ENCODE assay signal across 13 cellular contexts in the genomic region with DNA sequence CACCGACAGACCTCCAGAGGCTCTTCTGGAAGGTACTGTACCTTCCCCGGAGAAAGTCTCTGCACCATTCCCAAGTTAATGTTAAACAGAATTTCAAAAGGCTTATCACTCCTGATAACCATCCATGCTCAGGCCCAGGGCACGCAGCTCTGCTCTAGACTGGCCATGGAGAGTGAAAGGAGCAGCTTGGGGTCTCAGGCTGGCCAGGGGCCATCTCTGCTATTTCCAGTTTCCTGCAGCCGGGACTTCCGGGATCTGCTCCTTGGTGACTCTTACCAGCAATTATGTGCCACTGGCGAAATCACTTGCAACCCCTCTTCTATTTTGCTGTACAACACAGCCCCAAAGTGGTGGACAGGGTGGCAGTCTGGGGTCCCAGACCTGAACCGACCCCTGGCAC. TPM values are rescaled to one million over a fixed set of nuclear protein-coding genes. Genes with fewer than 3 reads are reported as not detected.
DNase-seq lines count a peak whose midpoint lies in the region; ATAC-seq and TF ChIP-seq lines count a peak whose summit lies in the region.
"Had no signal": no experiment of that assay in that cellular context is flagged by ENCODE, and none has a peak within 500 bp of the region (broad histone marks: within the 10 kb centered on the region; RNA-seq: fewer than 3 reads in every experiment).

No MANE protein-coding gene starts in this region.

- WGBS in IMR-90 (ENCODE audit: extremely low coverage in 2 of 2, insufficient read length in 1 of 2), 2 experiments, result 100% methylated on average over 1 of the region's 7 CpGs; no CpG with 5 or more reads in 1 of the 2 experiments
- 21% methylated on average over 7 of the region's 7 CpGs for WGBS in liver

- H2BK5ac ChIP-seq in IMR-90 (ENCODE audit: low read depth, low read length, poor library complexity, severe bottlenecking), result no peak overlapping the region

- TF ChIP-seq CTCF in IMR-90 (conservative IDR thresholded peaks at IDR 0.05; ENCODE audit: low read depth, low read length) (no peak), colonic mucosa (IDR thresholded peaks at IDR 0.05) (no peak), liver (IDR thresholded peaks at IDR 0.05; ENCODE audit: low read depth, low read length, missing input control) (no peak), type B pancreatic cell (conservative IDR thresholded peaks at IDR 0.05) (no peak)

- H3K27me3 ChIP-seq in IMR-90 (ENCODE audit: control insufficient read depth, insufficient read depth, low read length) (no peaks in the 10 kb centered on the region), colonic mucosa (no peaks in the 10 kb centered on the region), liver (ENCODE audit: control insufficient read depth in 4 of 4, insufficient read depth in 4 of 4, low read length in 3 of 4) (no peaks in the 10 kb centered on the region)

- peaks cover 9% of the 10 kb centered on the region for H3K4me1 Mint-ChIP-seq in type B pancreatic cell (ENCODE audit: unreplicated experiment)

- peaks cover 4% of the 10 kb centered on the region for H3K9me1 ChIP-seq in IMR-90 (ENCODE audit: insufficient read depth, low read length)

- H3K4me1 ChIP-seq in IMR-90 (ENCODE audit: control insufficient read depth, insufficient read depth, low read length) (peaks cover 3% of the 10 kb centered on the region), colonic mucosa (no peaks in the 10 kb centered on the region), liver (ENCODE audit: control insufficient read depth in 4 of 4, insufficient read depth in 4 of 4, low read length in 3 of 4) (peaks cover 14 to 27% (median 22%) of the 10 kb centered on the region in 4 donors)

- H3K36me3 Mint-ChIP-seq in type B pancreatic cell, result no peaks in the 10 kb centered on the region

- H2BK20ac ChIP-seq in IMR-90 (ENCODE audit: low read depth, low read length), result no peak overlapping the region

- BruUV-seq in IMR-90 (replicated peaks; lab: Mats Ljungman, UMichigan), result no TSS peak

- CTCF ChIA-PET in IMR-90 (lab: Yijun Ruan, JAX), result no interaction called here

- POLR2A ChIA-PET in IMR-90 (lab: Charles Lee; ENCODE audit: unreplicated experiment), result no interaction called here

- no peaks in the 10 kb centered on the region for H3K27me3 Mint-ChIP-seq in type B pancreatic cell
- H3K27me3 Mint-ChIP-seq: naive thymus-derived CD4-positive, alpha-beta T cell had no signal

- H3K27ac Mint-ChIP-seq in type B pancreatic cell, result peak overlapping the region; percentile 42

- H3K18ac ChIP-seq in IMR-90 (ENCODE audit: low read depth, low read length), result no peak overlapping the region

- H2AFZ ChIP-seq in IMR-90 (replicated peaks; ENCODE audit: low read length, poor library complexity), result peak overlapping the region; percentile 62

- peaks cover 6% of the 10 kb centered on the region for H4K20me1 ChIP-seq in IMR-90 (ENCODE audit: insufficient read depth, low read length)

- dilution Hi-C loops in IMR-90 (cut with HindIII; ENCODE audit: low sequenced_read_pairs, unreplicated experiment), result no loop called here

- ATAC-seq in IMR-90 (ENCODE audit: low read depth) (peak; percentile 21), GM18517 (IDR thresholded peaks at IDR 0.05; ENCODE audit: unreplicated experiment) (no peak), HG02763 (IDR thresholded peaks at IDR 0.05; ENCODE audit: unreplicated experiment) (no peak)
- ATAC-seq: naive thymus-derived CD4-positive, alpha-beta T cell had no signal

- DNase-seq in IMR-90 (no peak), colonic mucosa (peak; percentile 55), type B pancreatic cell (ENCODE audit: extremely low spot score, unreplicated experiment) (no peak), NCI-H146 treated with DMSO at 0.1 percent for 48 hours (lab: John Stamatoyannopoulos, UW; ENCODE audit: unreplicated experiment) (no peak)
- DNase-seq: activated naive CD4-positive, alpha-beta T cell treated with anti-CD3 and anti-CD28 coated beads, Interleukin-2, amount 50 U/mL, for 16 hours; naive thymus-derived CD4-positive, alpha-beta T cell had no signal

- H3K14ac ChIP-seq in IMR-90 (replicated peaks; ENCODE audit: low read depth, low read length), result no peak overlapping the region

- no peak for TF ChIP-seq POLR2A in IMR-90 (IDR thresholded peaks at IDR 0.05; ENCODE audit: low read depth, low read length)

- H3K4me3 Mint-ChIP-seq in type B pancreatic cell, result peak overlapping the region; percentile 78
- H3K4me3 Mint-ChIP-seq: naive thymus-derived CD4-positive, alpha-beta T cell had no signal

- no peak overlapping the region for H4K5ac ChIP-seq in IMR-90 (ENCODE audit: low read depth, low read length)

- H4K91ac ChIP-seq in IMR-90 (ENCODE audit: insufficient read depth, low read depth, low read length), result no peak overlapping the region

- no peak overlapping the region for H2AK5ac ChIP-seq in IMR-90 (ENCODE audit: low read depth, low read length)

- no peak overlapping the region for H2AK9ac ChIP-seq in IMR-90 (replicated peaks; ENCODE audit: low read depth, low read length, poor library complexity)

- no peak overlapping the region for H2BK15ac ChIP-seq in IMR-90 (ENCODE audit: low read depth, low read length)

- H4K8ac ChIP-seq in IMR-90 (ENCODE audit: low read depth in 2 of 2, low read length in 2 of 2), result peak overlapping the region in 1 of 2 experiments; percentile 36; a peak in 1 of 4 replicates

- 0 out of 2 replicates have a peak overlapping the region, but pooled peaks have one; percentile 43 for H3K4ac ChIP-seq in IMR-90 (ENCODE audit: low read depth, low read length)

- no peak overlapping the region for H3K9ac ChIP-seq in IMR-90 (ENCODE audit: low read depth, low read length)
- peak overlapping the region; percentile 63 to 79 for H3K9ac ChIP-seq in colonic mucosa (ENCODE audit: low read depth in 2 of 2, low read length in 2 of 2)
- no peak overlapping the region for H3K9ac ChIP-seq in liver (ENCODE audit: low read depth in 1 of 2, low read length in 2 of 2)

- H3K56ac ChIP-seq in IMR-90 (ENCODE audit: extremely low read depth, insufficient read depth, low read length), result no peak overlapping the region

- no peak overlapping the region for H2BK120ac ChIP-seq in IMR-90 (ENCODE audit: low read depth, low read length)

- in situ Hi-C loops in IMR-90 (cut with MboI; ENCODE audit: low sequenced_read_pairs), result no loop called here

- H3K4me2 ChIP-seq in IMR-90 (ENCODE audit: low read depth, low read length), result no peak overlapping the region

- H3K36me3 ChIP-seq in IMR-90 (ENCODE audit: control insufficient read depth, insufficient read depth, low read length), result peaks cover 19% of the 10 kb centered on the region
- no peaks in the 10 kb centered on the region for H3K36me3 ChIP-seq in colonic mucosa
- H3K36me3 ChIP-seq in liver (ENCODE audit: control insufficient read depth in 4 of 4, insufficient read depth in 3 of 4, low read depth in 1 of 4, low read length in 3 of 4), result peaks cover 0 to 8% (median 7%) of the 10 kb centered on the region in 4 donors

- H3K27ac ChIP-seq in IMR-90 (ENCODE audit: insufficient read depth, low read length), result no peak overlapping the region
- H3K27ac ChIP-seq in colonic mucosa, result peak overlapping the region; percentile 68
- peak overlapping the region; percentile 29 to 73 for H3K27ac ChIP-seq in liver (ENCODE audit: low read depth in 1 of 2, low read length in 2 of 2)

- no peak overlapping the region for H3K4me3 ChIP-seq in IMR-90 (ENCODE audit: insufficient read depth, low read depth, low read length)
- H3K4me3 ChIP-seq in colonic mucosa, result peak overlapping the region; percentile 29
- no peak overlapping the region for H3K4me3 ChIP-seq in liver (ENCODE audit: low read depth in 1 of 3, low read length in 3 of 3)

- no peaks in the 10 kb centered on the region for H3K9me3 ChIP-seq in IMR-90 (ENCODE audit: control insufficient read depth, insufficient read depth, low read length)
- H3K9me3 ChIP-seq in colonic mucosa, result no peaks in the 10 kb centered on the region
- H3K9me3 ChIP-seq in liver (ENCODE audit: control insufficient read depth in 4 of 4, low read length in 3 of 4), result no peaks in the 10 kb centered on the region

- H3K23ac ChIP-seq in IMR-90 (ENCODE audit: low read depth, low read length), result peak overlapping the region; percentile 59; the same call in 1 of the 2 replicates

- no peak for TF ChIP-seq RAD21 in IMR-90 (IDR thresholded peaks at IDR 0.05; ENCODE audit: low read length)
- peak in 1 of 2 donors; percentile 12 for TF ChIP-seq RAD21 in liver (IDR thresholded peaks at IDR 0.05)

- no peaks in the 10 kb centered on the region for H3K9me3 Mint-ChIP-seq in type B pancreatic cell
- H3K9me3 Mint-ChIP-seq: naive thymus-derived CD4-positive, alpha-beta T cell had no signal

- H3K79me1 ChIP-seq in IMR-90 (ENCODE audit: low read depth in 1 of 2, low read length in 2 of 2), result peaks cover 0 to 6% of the 10 kb centered on the region in 2 experiments; a peak in 1 of 4 replicates

- intact Hi-C loops in IMR-90 (cut with micrococcal nuclease), result no loop called here
- intact Hi-C loops in colonic mucosa (cut with DNase I), result no loop called here

RNA-seq across cellular contexts. Expression of a gene that starts 6.0 kb away (rescaled TPM):
- total RNA-seq in IMR-90 (2012; rRNA removed) (0.56 and 0.72 TPM in 2 replicates), colonic mucosa (10 to 100 TPM; 32.2 to 49.5 TPM), liver (10 to 100 TPM in 1 of 2 donors, 1 to 10 TPM in 1; 5.2 to 12.4 TPM), type B pancreatic cell (ENCODE audit: low replicate concordance) (9.5 and 16.3 TPM in 2 replicates)
- polyA plus RNA-seq in IMR-90 (2012; rRNA removed) (5.4 and 6.7 TPM in 2 replicates), liver (1 to 10 TPM; 3.7 to 4.0 TPM)
- 3.5 and 4.6 TPM in 2 replicates for polyA plus RNA-seq in IMR-90 (2012; cell fraction: cytosol; rRNA removed)
- 30.5 and 67.2 TPM in 2 replicates for polyA plus RNA-seq in IMR-90 (2012; cell fraction: nucleus; rRNA removed; ENCODE audit: low replicate concordance)

RNA-seq across cellular contexts. Expression of a gene that starts 13.2 kb away (rescaled TPM):
- 241 and 293 TPM in 2 replicates for total RNA-seq in IMR-90 (2012; rRNA removed)
- polyA plus RNA-seq in IMR-90 (2012; rRNA removed), result 470 and 489 TPM in 2 replicates
- polyA plus RNA-seq in IMR-90 (2012; cell fraction: cytosol; rRNA removed), result 544 and 563 TPM in 2 replicates
- polyA plus RNA-seq in IMR-90 (2012; cell fraction: nucleus; rRNA removed; ENCODE audit: low replicate concordance), result 172 and 183 TPM in 2 replicates
- 100 to 1,000 TPM; 132 to 148 TPM for total RNA-seq in colonic mucosa
- 100 to 1,000 TPM; 112 to 133 TPM for total RNA-seq in liver
- polyA plus RNA-seq in liver, result 100 to 1,000 TPM; 177 to 192 TPM
- 110 and 114 TPM in 2 replicates for total RNA-seq in type B pancreatic cell (ENCODE audit: low replicate concordance)

RNA-seq across cellular contexts. Expression of a gene that starts 13.7 kb away (rescaled TPM):
- total RNA-seq in IMR-90 (2012; rRNA removed) (31.7 and 34.4 TPM in 2 replicates), colonic mucosa (10 to 100 TPM; 85.7 to 98.1 TPM), liver (10 to 100 TPM; 52.7 to 74.9 TPM), type B pancreatic cell (ENCODE audit: low replicate concordance) (61.1 and 68.7 TPM in 2 replicates)
- polyA plus RNA-seq in IMR-90 (2012; rRNA removed) (47.1 and 62.9 TPM in 2 replicates), liver (100 to 1,000 TPM; 110 to 149 TPM)
- 76.6 and 174 TPM in 2 replicates for polyA plus RNA-seq in IMR-90 (2012; cell fraction: cytosol; rRNA removed)
- 30.5 and 45.4 TPM in 2 replicates for polyA plus RNA-seq in IMR-90 (2012; cell fraction: nucleus; rRNA removed; ENCODE audit: low replicate concordance)

RNA-seq across cellular contexts. Expression of a gene that starts 14.3 kb away (rescaled TPM):
- 21.7 and 24.4 TPM in 2 replicates for total RNA-seq in IMR-90 (2012; rRNA removed)
- polyA plus RNA-seq in IMR-90 (2012; rRNA removed), result 159 and 167 TPM in 2 replicates
- 138 and 166 TPM in 2 replicates for polyA plus RNA-seq in IMR-90 (2012; cell fraction: cytosol; rRNA removed)
- 175 and 325 TPM in 2 replicates for polyA plus RNA-seq in IMR-90 (2012; cell fraction: nucleus; rRNA removed; ENCODE audit: low replicate concordance)
- total RNA-seq in colonic mucosa, result 100 to 1,000 TPM in 1 of 2 donors, 10 to 100 TPM in 1; 67.9 to 149 TPM
- total RNA-seq in liver, result 10 to 100 TPM; 19.4 to 32.1 TPM
- polyA plus RNA-seq in liver, result 10 to 100 TPM; 23.2 to 42.9 TPM
- total RNA-seq in type B pancreatic cell (ENCODE audit: low replicate concordance), result 37.5 and 65.7 TPM in 2 replicates

RNA-seq across cellular contexts. Expression of a gene that starts 30.8 kb away (rescaled TPM):
- not detected in 2 replicates for total RNA-seq in IMR-90 (2012; rRNA removed)
- polyA plus RNA-seq in IMR-90 (2012; rRNA removed), result not detected in 2 replicates
- polyA plus RNA-seq in IMR-90 (2012; cell fraction: cytosol; rRNA removed), result not detected in 2 replicates
- not detected in 2 replicates for polyA plus RNA-seq in IMR-90 (2012; cell fraction: nucleus; rRNA removed; ENCODE audit: low replicate concordance)
- 10 to 100 TPM; 33.2 to 47.7 TPM for total RNA-seq in colonic mucosa
- 1 to 10 TPM; 1.8 to 4.2 TPM for total RNA-seq in liver
- 1 to 10 TPM; 3.3 to 7.9 TPM for polyA plus RNA-seq in liver
- 0.94 and 1.1 TPM in 2 replicates for total RNA-seq in type B pancreatic cell (ENCODE audit: low replicate concordance)
- total RNA-seq: activated CD8-positive, alpha-beta memory T cell treated with anti-CD3 and anti-CD28 coated beads for 36 hours; naive thymus-derived CD4-positive, alpha-beta T cell; NCI-H460; RPMI7951; subcutaneous adipose tissue had no signal
- polyA plus RNA-seq: naive thymus-derived CD4-positive, alpha-beta T cell had no signal

Comparison
In these comparisons a context has a peak if more than half of its experiments do, and no peak if none do; other contexts are left out.
1. H3K9ac ChIP-seq: peak in colonic mucosa (2 of 2); none in IMR-90 (single experiment) and liver (0 of 2).